Comparison of ENCODE assay signal across 13 cellular contexts in genomic region chr6:151357758-151358436, GRCh38.
"Had no signal": no experiment of that assay in that cellular context is flagged by ENCODE, and none has a peak within 500 bp of the region (broad histone marks: within the 10 kb centered on the region; RNA-seq: fewer than 3 reads in every experiment).

No MANE protein-coding gene starts in this region.

- H3K9me3 Mint-ChIP-seq: activated naive CD4-positive, alpha-beta T cell treated with anti-CD3 and anti-CD28 coated beads, Interleukin-2, amount 50 U/mL, for 24 hours had no signal

- DNase-seq: activated CD4-positive, alpha-beta T cell treated with anti-CD3 and anti-CD28 coated beads, Interleukin-2, amount 50 U/mL, for 4 hours; activated CD4-positive, CD25-positive, alpha-beta regulatory T cell treated with anti-CD3 and anti-CD28 coated beads, Interleukin-2, amount 50 U/mL, for 72 hours; activated gamma-delta T cell; heart right ventricle; left lung; stimulated activated CD4-positive, alpha-beta T cell treated with anti-CD3 and anti-CD28 coated beads, Interleukin-12 subunit alpha, Interleukin-12 subunit beta, amount 100 ng/mL, for 4 hours; stimulated activated CD4-positive, alpha-beta T cell treated with anti-CD3 and anti-CD28 coated beads, Interleukin-1b, Interleukin-23, amount 100 ng/mL, for 48 hours; stimulated activated CD8-positive, alpha-beta memory T cell treated with anti-CD3 and anti-CD28 coated beads, Interleukin-4, amount 100 ng/mL, for 48 hours; stimulated activated naive CD4-positive, alpha-beta T cell had no signal

- ATAC-seq: gastroesophageal sphincter, heart right ventricle, left lung had no signal

- H3K27me3 ChIP-seq: cardiac muscle cell, gastroesophageal sphincter, heart right ventricle, left lung had no signal

- H3K4me1 ChIP-seq: left lung had no signal

- H3K27me3 Mint-ChIP-seq: activated naive CD4-positive, alpha-beta T cell treated with anti-CD3 and anti-CD28 coated beads, Interleukin-2, amount 50 U/mL, for 24 hours; progenitor cell of endocrine pancreas had no signal

- H3K4me3 ChIP-seq: cardiac muscle cell, gastroesophageal sphincter, left lung had no signal

- H3K9me3 ChIP-seq: gastroesophageal sphincter, heart right ventricle, left lung had no signal

- H3K4me3 Mint-ChIP-seq: activated naive CD4-positive, alpha-beta T cell treated with anti-CD3 and anti-CD28 coated beads, Interleukin-2, amount 50 U/mL, for 24 hours had no signal

- H3K27ac ChIP-seq: cardiac muscle cell, gastroesophageal sphincter, left lung had no signal

- H3K27ac Mint-ChIP-seq: activated naive CD4-positive, alpha-beta T cell treated with anti-CD3 and anti-CD28 coated beads, Interleukin-2, amount 50 U/mL, for 24 hours; progenitor cell of endocrine pancreas had no signal

- H3K36me3 ChIP-seq: cardiac muscle cell had no signal
